ENCODE assay signal across 1 cellular context in genomic region chr22:42269407-42270177, GRCh38.
TF ChIP-seq lines count a peak whose summit lies in the region.

No MANE protein-coding gene starts in this region.

TF ChIP-seq in HepG2, 621 proteins besides CTCF, POLR2A, EP300 and RAD21 (continued from another document and continues in another):
- no peak for TF ChIP-seq SNAPC4 (CRISPR knock-in tag; IDR thresholded peaks at IDR 0.05)
- no peak for TF ChIP-seq E2F1 (CRISPR knock-in tag; IDR thresholded peaks at IDR 0.05)
- no peak for TF ChIP-seq SUZ12 (IDR thresholded peaks at IDR 0.05; ENCODE audit: low read depth, low read length)
- TF ChIP-seq TOPORS (CRISPR knock-in tag; IDR thresholded peaks at IDR 0.05): no peak
- peak; percentile 66; the same call in 1 of the 2 replicates for TF ChIP-seq IKZF5 (CRISPR knock-in tag; IDR thresholded peaks at IDR 0.05)
- no peak for TF ChIP-seq SNRNP70 (IDR thresholded peaks at IDR 0.05; ENCODE audit: low read depth, low read length)
- no peak for TF ChIP-seq RELA (CRISPR knock-in tag; IDR thresholded peaks at IDR 0.05)
- TF ChIP-seq RBFOX2 (IDR thresholded peaks at IDR 0.05; ENCODE audit: low read depth, low read length): peak; percentile 84
- TF ChIP-seq ZNF547 (CRISPR knock-in tag; IDR thresholded peaks at IDR 0.05): 0 out of 2 replicates have a peak, but pooled peaks have one; percentile 53
- TF ChIP-seq SMARCC2 (IDR thresholded peaks at IDR 0.05): no peak
- TF ChIP-seq GABPB1 (CRISPR knock-in tag; IDR thresholded peaks at IDR 0.05): peak; percentile 89
- no peak for TF ChIP-seq POGK (CRISPR knock-in tag; conservative IDR thresholded peaks at IDR 0.05)
- TF ChIP-seq ZFP1 (CRISPR knock-in tag; IDR thresholded peaks at IDR 0.05): no peak
- no peak for TF ChIP-seq RFX1 (IDR thresholded peaks at IDR 0.05)
- TF ChIP-seq MAX (IDR thresholded peaks at IDR 0.05): peak; percentile 97
- TF ChIP-seq TOE1 (CRISPR knock-in tag; IDR thresholded peaks at IDR 0.05): no peak
- peak; percentile 63; the same call in 1 of the 2 replicates for TF ChIP-seq HOXA9 (CRISPR knock-in tag; IDR thresholded peaks at IDR 0.05; ENCODE audit: borderline replicate concordance)
- TF ChIP-seq GLMP (CRISPR knock-in tag; IDR thresholded peaks at IDR 0.05; ENCODE audit: borderline replicate concordance): no peak
- TF ChIP-seq ARHGAP35 (CRISPR knock-in tag; IDR thresholded peaks at IDR 0.05; ENCODE audit: borderline replicate concordance): no peak
- TF ChIP-seq EEA1 (CRISPR knock-in tag; IDR thresholded peaks at IDR 0.05; ENCODE audit: borderline replicate concordance): 0 out of 2 replicates have a peak, but pooled peaks have one; percentile 47
- TF ChIP-seq NR2F2 (IDR thresholded peaks at IDR 0.05; ENCODE audit: borderline replicate concordance, low read depth): no peak
- TF ChIP-seq GPBP1L1 (CRISPR knock-in tag; IDR thresholded peaks at IDR 0.05): no peak
- no peak for TF ChIP-seq SMAD3 (CRISPR knock-in tag; IDR thresholded peaks at IDR 0.05)
- no peak for TF ChIP-seq RFXANK (CRISPR knock-in tag; IDR thresholded peaks at IDR 0.05)
- TF ChIP-seq ATF5 (CRISPR knock-in tag; IDR thresholded peaks at IDR 0.05; ENCODE audit: low read depth): no peak
- no peak for TF ChIP-seq IRF2 (CRISPR knock-in tag; IDR thresholded peaks at IDR 0.05)
- no peak for TF ChIP-seq ERF (CRISPR knock-in tag; IDR thresholded peaks at IDR 0.05)
- 0 out of 2 replicates have a peak, but pooled peaks have one; percentile 61 for TF ChIP-seq BRD4 (CRISPR knock-in tag; IDR thresholded peaks at IDR 0.05)
- no peak for TF ChIP-seq ZSCAN12 (CRISPR knock-in tag; IDR thresholded peaks at IDR 0.05)
- TF ChIP-seq MAFG (CRISPR knock-in tag; IDR thresholded peaks at IDR 0.05): no peak
- TF ChIP-seq FOXP4 (CRISPR knock-in tag; IDR thresholded peaks at IDR 0.05): peak; percentile 52
- peak; percentile 88 for TF ChIP-seq HNRNPLL (IDR thresholded peaks at IDR 0.05; ENCODE audit: low read depth, low read length, poor library complexity, severe bottlenecking)
- no peak for TF ChIP-seq ZNF484 (CRISPR knock-in tag; IDR thresholded peaks at IDR 0.05; ENCODE audit: borderline replicate concordance, low read depth)
- no peak for TF ChIP-seq ZFP90 (CRISPR knock-in tag; IDR thresholded peaks at IDR 0.05; ENCODE audit: borderline replicate concordance)
- TF ChIP-seq SSRP1 (CRISPR knock-in tag; IDR thresholded peaks at IDR 0.05): no peak
- TF ChIP-seq KLF11 (CRISPR knock-in tag; IDR thresholded peaks at IDR 0.05): no peak
- TF ChIP-seq ISL2 (CRISPR knock-in tag; IDR thresholded peaks at IDR 0.05): no peak
- TF ChIP-seq U2AF2 (IDR thresholded peaks at IDR 0.05; ENCODE audit: low read depth, low read length): no peak
- peak; percentile 84 for TF ChIP-seq ETV5 (CRISPR knock-in tag; IDR thresholded peaks at IDR 0.05; ENCODE audit: borderline replicate concordance)
- TF ChIP-seq TBL1XR1 (IDR thresholded peaks at IDR 0.05; ENCODE audit: borderline replicate concordance, low read length, partially characterized antibody): no peak
- TF ChIP-seq RXRB (CRISPR knock-in tag; IDR thresholded peaks at IDR 0.05; ENCODE audit: borderline replicate concordance): peak; percentile 33
- no peak for TF ChIP-seq ZNF143 (CRISPR knock-in tag; IDR thresholded peaks at IDR 0.05)
- no peak for TF ChIP-seq SRF (IDR thresholded peaks at IDR 0.05; ENCODE audit: low read depth, low read length)
- peak; percentile 53; the same call in 1 of the 2 replicates for TF ChIP-seq ZNF639 (CRISPR knock-in tag; conservative IDR thresholded peaks at IDR 0.05)
- no peak; the same call in 1 of the 2 replicates for TF ChIP-seq CBFB (CRISPR knock-in tag; IDR thresholded peaks at IDR 0.05)
- TF ChIP-seq ZNF879 (CRISPR knock-in tag; IDR thresholded peaks at IDR 0.05): no peak
- TF ChIP-seq GZF1 (CRISPR knock-in tag; IDR thresholded peaks at IDR 0.05): no peak
